Comparison of ENCODE assay signal across 16 cellular contexts in the genomic region with DNA sequence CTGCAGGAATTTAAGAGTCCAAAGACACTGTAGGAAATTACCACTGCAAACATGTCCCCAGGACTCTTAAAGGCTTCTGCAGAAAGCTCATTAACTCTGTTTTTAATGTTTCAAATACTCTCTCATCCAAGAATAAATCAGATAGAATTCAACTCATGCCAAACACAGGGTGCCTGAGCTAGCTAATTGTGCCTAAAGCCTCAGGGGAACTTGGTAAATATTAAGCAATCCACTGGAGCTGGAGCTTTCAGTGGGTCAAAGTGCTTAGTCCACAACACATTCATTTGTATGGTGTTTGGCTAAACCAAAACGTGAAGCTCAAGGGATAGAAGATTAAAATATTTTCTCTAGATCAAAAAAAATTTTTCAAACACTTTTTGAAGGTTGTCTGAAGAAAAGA.
DNase-seq lines count a peak whose midpoint lies in the region; ATAC-seq, FAIRE-seq and TF ChIP-seq lines count a peak whose summit lies in the region.
"Had no signal": no experiment of that assay in that cellular context is flagged by ENCODE, and none has a peak within 500 bp of the region (broad histone marks: within the 10 kb centered on the region; RNA-seq: fewer than 3 reads in every experiment).

No MANE protein-coding gene starts in this region.

- 0% methylated on average over 1 of the region's 1 CpG for WGBS in HepG2 (ENCODE audit: low lambda C conversion rate)

- H3K4me1 ChIP-seq in breast epithelium (peaks cover 0 to 12% of the 10 kb centered on the region in 2 donors), HepG2 (ENCODE audit: insufficient read depth, low read length) (peaks cover 83% of the 10 kb centered on the region), subcutaneous abdominal adipose tissue (ENCODE audit: control insufficient read depth in 5 of 5, insufficient read depth in 5 of 5, low read length in 5 of 5) (peaks cover 0 to 49% (median 20%) of the 10 kb centered on the region in 5 donors)

- in situ Hi-C loops in HepG2 (cut with HindIII; ENCODE audit: extremely low pct_ligation_motif_present, low pct_unique_long_range_greater_than_20kb), result loop anchor here (10.0 kb wide), 1 partner anchor 132 kb away; a partner anchor contains a TSS

- H3K36me3 ChIP-seq in breast epithelium, result no peaks in the 10 kb centered on the region
- H3K36me3 ChIP-seq in HepG2 (replicated peaks in 1 of 2; ENCODE audit: control insufficient read depth in 1 of 2, insufficient read depth in 2 of 2, low read length in 2 of 2), result 0 out of 5 replicates have a peak, but pooled peaks cover 0 to 3% of the 10 kb centered on the region in 2 experiments
- no peaks in the 10 kb centered on the region for H3K36me3 ChIP-seq in subcutaneous abdominal adipose tissue (ENCODE audit: control insufficient read depth in 5 of 5, insufficient read depth in 5 of 5, low read length in 5 of 5)

- DNase-seq in HuH-7 (ENCODE audit: low spot score), result peak; percentile 40
- peak in 1 of 2 donors; percentile 39 for DNase-seq in breast epithelium (ENCODE audit: low spot score in 2 of 2)
- peak; percentile 90 for DNase-seq in HepG2 (ENCODE audit: low spot score)
- DNase-seq in nephron progenitor cell, result no peak
- DNase-seq: activated CD4-positive, alpha-beta T cell treated with anti-CD3 and anti-CD28 coated beads for 36 hours; activated naive CD8-positive, alpha-beta T cell treated with anti-CD3 and anti-CD28 coated beads for 36 hours; Kasumi-1; NCI-H187; NCI-H524 treated with DMSO at 0.1 percent for 48 hours had no signal

- peak overlapping the region; percentile 77 for H3K4me2 ChIP-seq in HepG2 (ENCODE audit: low read depth, low read length)

- no peaks in the 10 kb centered on the region for H4K20me1 ChIP-seq in HepG2 (ENCODE audit: insufficient read depth, low read length)

- TF ChIP-seq POLR2A in breast epithelium (IDR thresholded peaks at IDR 0.05) (no peak), HepG2 (IDR thresholded peaks at IDR 0.05; ENCODE audit: insufficient read depth in 1 of 2, low read depth in 2 of 2, low read length in 2 of 2) (no peak), GM18505 (IDR thresholded peaks at IDR 0.05; ENCODE audit: borderline replicate concordance, extremely low read depth, insufficient read depth, insufficient read length) (no peak)

- CTCF ChIA-PET in HepG2 (lab: Yijun Ruan, JAX; ENCODE audit: low intra/inter-chr PET ratio, low total read pairs), result no interaction called here

- H2AFZ ChIP-seq in HepG2 (ENCODE audit: low read length), result no peak overlapping the region

- H3K4me1 Mint-ChIP-seq in nephron progenitor cell, result peaks cover 4% of the 10 kb centered on the region
- H3K4me1 Mint-ChIP-seq: activated CD4-positive, alpha-beta T cell treated with anti-CD3 and anti-CD28 coated beads for 36 hours; activated naive CD8-positive, alpha-beta T cell treated with anti-CD3 and anti-CD28 coated beads for 36 hours had no signal

- peaks cover 31% of the 10 kb centered on the region for H3K79me2 ChIP-seq in HepG2 (ENCODE audit: insufficient read depth, low read length)

- H3K27me3 ChIP-seq in breast epithelium, result no peaks in the 10 kb centered on the region
- no peaks in the 10 kb centered on the region for H3K27me3 ChIP-seq in HepG2 (ENCODE audit: control insufficient read depth in 1 of 2, insufficient read depth in 2 of 2, low read length in 2 of 2)
- H3K27me3 ChIP-seq in subcutaneous abdominal adipose tissue (ENCODE audit: control insufficient read depth in 5 of 5, insufficient read depth in 4 of 5, low read length in 5 of 5), result no peaks in the 10 kb centered on the region

- H3K27me3 Mint-ChIP-seq in nephron progenitor cell (ENCODE audit: low read depth, poor library complexity), result no peaks in the 10 kb centered on the region
- H3K27me3 Mint-ChIP-seq: activated naive CD8-positive, alpha-beta T cell treated with anti-CD3 and anti-CD28 coated beads for 36 hours; stimulated activated naive CD8-positive, alpha-beta T cell treated with anti-CD3 and anti-CD28 coated beads, Interleukin-15, Interleukin-2, amounts not matched to agents 100 ng/mL and 50 ng/mL, for 24 hours had no signal

- intact Hi-C loops in breast epithelium (cut with DNase I; ENCODE audit: low total_unique reads) (loop anchor here (2.0 kb wide), 1 partner anchor 26 kb away; no protein-coding TSS in a partner anchor), HepG2 (cut with micrococcal nuclease; ENCODE audit: unreplicated experiment) (no loop called here)

- TF ChIP-seq RAD21 in HepG2 (CRISPR knock-in tag; IDR thresholded peaks at IDR 0.05), result no peak

- POLR2A ChIA-PET in HepG2 (lab: Yijun Ruan, JAX), result interaction anchor here (1.0 to 4.6 kb wide), 8 partner anchors 10 to 163 kb away, joined by 3 to 41 read pairs (median 5); a partner anchor contains a TSS

- H3K27ac Mint-ChIP-seq in nephron progenitor cell, result no peak overlapping the region
- H3K27ac Mint-ChIP-seq: activated CD4-positive, alpha-beta T cell treated with anti-CD3 and anti-CD28 coated beads for 36 hours; activated naive CD8-positive, alpha-beta T cell treated with anti-CD3 and anti-CD28 coated beads for 36 hours; stimulated activated naive CD8-positive, alpha-beta T cell treated with anti-CD3 and anti-CD28 coated beads, Interleukin-15, Interleukin-2, amounts not matched to agents 100 ng/mL and 50 ng/mL, for 24 hours had no signal

- peak; percentile 82 for FAIRE-seq in HepG2 (lab: Jason Lieb, UNC)
- FAIRE-seq: endothelial cell of umbilical vein had no signal

- TF ChIP-seq CTCF in breast epithelium (IDR thresholded peaks at IDR 0.05) (no peak), HepG2 (CRISPR knock-in tag; IDR thresholded peaks at IDR 0.05) (no peak), nephron progenitor cell (IDR thresholded peaks at IDR 0.05) (no peak)

- H3K9ac ChIP-seq in HepG2 (ENCODE audit: insufficient read depth, low read depth, low read length) (peak overlapping the region; percentile 47), subcutaneous abdominal adipose tissue (ENCODE audit: low read length in 5 of 5) (no peak overlapping the region)

- H3K9me3 ChIP-seq in breast epithelium, result no peaks in the 10 kb centered on the region
- no peaks in the 10 kb centered on the region for H3K9me3 ChIP-seq in HepG2 (ENCODE audit: low read length)
- H3K9me3 ChIP-seq in subcutaneous abdominal adipose tissue (ENCODE audit: control insufficient read depth in 5 of 5, low read length in 5 of 5), result no peaks in the 10 kb centered on the region

- H3K27ac ChIP-seq in breast epithelium (peak overlapping the region; percentile 46 to 48), HepG2 (ENCODE audit: extremely low read length, insufficient read depth, low read length) (peak overlapping the region; percentile 82), subcutaneous abdominal adipose tissue (ENCODE audit: low read depth, low read length) (peak overlapping the region; percentile 69)
- H3K27ac ChIP-seq: RWPE1 had no signal

- BruUV-seq in HepG2 (replicated peaks; lab: Mats Ljungman, UMichigan), result no TSS peak

- H3K36me3 Mint-ChIP-seq in nephron progenitor cell (ENCODE audit: low read depth), result no peaks in the 10 kb centered on the region
- H3K36me3 Mint-ChIP-seq: activated naive CD8-positive, alpha-beta T cell treated with anti-CD3 and anti-CD28 coated beads for 36 hours had no signal

- H3K9me3 Mint-ChIP-seq in nephron progenitor cell, result no peaks in the 10 kb centered on the region
- H3K9me3 Mint-ChIP-seq: activated naive CD8-positive, alpha-beta T cell treated with anti-CD3 and anti-CD28 coated beads for 36 hours; neural crest cell; stimulated activated naive CD8-positive, alpha-beta T cell treated with anti-CD3 and anti-CD28 coated beads, Interleukin-15, Interleukin-2, amounts not matched to agents 100 ng/mL and 50 ng/mL, for 24 hours had no signal

- peak; percentile 51 to 90; a peak in 3 of 4 replicates for TF ChIP-seq EP300 in HepG2 (IDR thresholded peaks at IDR 0.05; ENCODE audit: low read depth in 2 of 2, low read length in 2 of 2)
- TF ChIP-seq EP300 in HepG2 (CRISPR knock-in tag; IDR thresholded peaks at IDR 0.05; ENCODE audit: borderline replicate concordance), result peak; percentile 64; the same call in 1 of the 2 replicates

- ATAC-seq in HepG2 (peak; percentile 89), GM21717 (IDR thresholded peaks at IDR 0.05; ENCODE audit: unreplicated experiment) (no peak), GM18505 (IDR thresholded peaks at IDR 0.05; ENCODE audit: unreplicated experiment) (no peak)
- ATAC-seq: activated CD4-positive, alpha-beta T cell treated with anti-CD3 and anti-CD28 coated beads for 36 hours had no signal

- no peak overlapping the region for H3K4me3 ChIP-seq in breast epithelium
- H3K4me3 ChIP-seq in HepG2 (replicated peaks in 1 of 3; ENCODE audit: insufficient read depth in 1 of 3, low read depth in 2 of 3, low read length in 3 of 3), result peak overlapping the region in 2 of 3 experiments; percentile 6 to 27; a peak in 2 of 6 replicates
- H3K4me3 ChIP-seq in subcutaneous abdominal adipose tissue (ENCODE audit: low read depth in 1 of 5, low read length in 5 of 5), result no peak overlapping the region

- H3K4me3 Mint-ChIP-seq in nephron progenitor cell, result no peak overlapping the region
- H3K4me3 Mint-ChIP-seq: activated CD4-positive, alpha-beta T cell treated with anti-CD3 and anti-CD28 coated beads for 36 hours; activated naive CD8-positive, alpha-beta T cell treated with anti-CD3 and anti-CD28 coated beads for 36 hours; neural crest cell; stimulated activated naive CD8-positive, alpha-beta T cell treated with anti-CD3 and anti-CD28 coated beads, Interleukin-15, Interleukin-2, amounts not matched to agents 100 ng/mL and 50 ng/mL, for 24 hours had no signal

TF ChIP-seq in HepG2, 621 proteins besides CTCF, POLR2A, EP300 and RAD21 (continues in another document):
- TF ChIP-seq, protein P1, sequence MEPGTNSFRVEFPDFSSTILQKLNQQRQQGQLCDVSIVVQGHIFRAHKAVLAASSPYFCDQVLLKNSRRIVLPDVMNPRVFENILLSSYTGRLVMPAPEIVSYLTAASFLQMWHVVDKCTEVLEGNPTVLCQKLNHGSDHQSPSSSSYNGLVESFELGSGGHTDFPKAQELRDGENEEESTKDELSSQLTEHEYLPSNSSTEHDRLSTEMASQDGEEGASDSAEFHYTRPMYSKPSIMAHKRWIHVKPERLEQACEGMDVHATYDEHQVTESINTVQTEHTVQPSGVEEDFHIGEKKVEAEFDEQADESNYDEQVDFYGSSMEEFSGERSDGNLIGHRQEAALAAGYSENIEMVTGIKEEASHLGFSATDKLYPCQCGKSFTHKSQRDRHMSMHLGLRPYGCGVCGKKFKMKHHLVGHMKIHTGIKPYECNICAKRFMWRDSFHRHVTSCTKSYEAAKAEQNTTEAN (CRISPR knock-in tag; conservative IDR thresholded peaks at IDR 0.05), result no peak
- TF ChIP-seq TBX2 (CRISPR knock-in tag; IDR thresholded peaks at IDR 0.05; ENCODE audit: borderline replicate concordance) (peak; percentile 82; the same call in 1 of the 2 replicates), ZSCAN22 (CRISPR knock-in tag; IDR thresholded peaks at IDR 0.05) (no peak), ZNF530 (CRISPR knock-in tag; IDR thresholded peaks at IDR 0.05; ENCODE audit: low read depth) (no peak), PHF8 (CRISPR knock-in tag; IDR thresholded peaks at IDR 0.05) (no peak)

Comparison
In these comparisons a context has a peak if more than half of its experiments do, and no peak if none do; other contexts are left out.
1. H3K4me3 ChIP-seq: peak in HepG2 (2 of 3); none in breast epithelium (0 of 3) and subcutaneous abdominal adipose tissue (0 of 5).
2. Peak in every context shown above with its lines, with median percentiles within 50 percentile points of each other: H3K27ac ChIP-seq.